14 cellular contexts compared by ENCODE assay signal in the genomic region with DNA sequence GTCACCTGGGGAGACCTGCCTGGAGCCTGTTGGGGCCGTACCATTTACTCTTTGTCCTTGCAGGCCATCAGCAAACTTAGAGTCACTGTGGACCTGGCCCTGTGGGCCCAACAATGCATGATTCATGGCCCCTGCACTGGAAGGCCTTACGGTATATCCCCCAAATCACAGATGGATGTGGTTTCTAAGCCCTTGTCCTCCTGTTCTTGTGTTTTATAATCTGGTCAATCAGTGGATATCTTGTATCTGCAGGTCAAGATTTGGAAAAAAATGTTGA. TPM values are rescaled to one million over a fixed set of nuclear protein-coding genes. Genes with fewer than 3 reads are reported as not detected.
DNase-seq lines count a peak whose midpoint lies in the region; ATAC-seq, FAIRE-seq and TF ChIP-seq lines count a peak whose summit lies in the region.
"Had no signal": no experiment of that assay in that cellular context is flagged by ENCODE, and none has a peak within 500 bp of the region (broad histone marks: within the 10 kb centered on the region; RNA-seq: fewer than 3 reads in every experiment).

No MANE protein-coding gene starts in this region.

- POLR2A ChIA-PET in K562 (lab: Yijun Ruan, JAX): interaction anchor here (0.5 kb wide), 1 partner anchor 66 kb away, joined by 3 read pairs; no protein-coding TSS in a partner anchor

- H3K4me3 ChIP-seq in K562: no peak overlapping the region
- no peak overlapping the region for H3K4me3 ChIP-seq in suprapubic skin
- H3K4me3 ChIP-seq: gastrocnemius medialis, GM23338 had no signal

- peaks cover 22% of the 10 kb centered on the region for H4K20me1 ChIP-seq in K562 (replicated peaks; ENCODE audit: control insufficient read depth, insufficient read depth, low read length)

- no peak overlapping the region for H2AFZ ChIP-seq in K562 (ENCODE audit: low read depth, low read length)
- H2AFZ ChIP-seq: GM23338 had no signal

- H3K9ac ChIP-seq in K562 (ENCODE audit: insufficient read depth in 1 of 2, low read depth in 2 of 2, low read length in 2 of 2): no peak overlapping the region

- H3K9me3 ChIP-seq in K562 (replicated peaks; ENCODE audit: control insufficient read depth, insufficient read depth, low read depth, low read length): 0 out of 2 replicates have a peak, but pooled peaks cover 3% of the 10 kb centered on the region
- H3K9me3 ChIP-seq in suprapubic skin: no peaks in the 10 kb centered on the region
- H3K9me3 ChIP-seq: gastrocnemius medialis had no signal

- DNase-seq in D341Med (ENCODE audit: low spot score) (peak; percentile 3), K562 (ENCODE audit: extremely low read depth in 1 of 4, low spot score in 3 of 4) (no peak), mesenteric fat pad (ENCODE audit: low spot score) (peak; percentile 49), suprapubic skin (ENCODE audit: low spot score in 2 of 2) (peak in 1 of 2 donors; percentile 43), AG20443 (ENCODE audit: low spot score) (no peak), DMS53 treated with DMSO at 0.1 percent for 48 hours (lab: John Stamatoyannopoulos, UW; ENCODE audit: unreplicated experiment) (no peak)
- no peak for DNase-seq in activated CD4-positive, alpha-beta T cell treated with anti-CD3 and anti-CD28 coated beads for 4 hours
- DNase-seq: IMR-90; naive thymus-derived CD8-positive, alpha-beta T cell; NCI-H187; SHP77 had no signal

- peaks cover 10% of the 10 kb centered on the region for H3K9me1 ChIP-seq in K562 (ENCODE audit: control insufficient read depth, insufficient read depth, low read length)

- H3K4me1 ChIP-seq in K562 (replicated peaks in 1 of 2; ENCODE audit: control insufficient read depth in 2 of 2, insufficient read depth in 2 of 2, low read length in 2 of 2) (peaks cover 46 to 50% of the 10 kb centered on the region in 2 experiments; a peak in 4 of 5 replicates), suprapubic skin (peaks cover 100% of the 10 kb centered on the region)

- H3K79me2 ChIP-seq in K562 (ENCODE audit: control insufficient read depth, insufficient read depth, low read length): peaks cover 95% of the 10 kb centered on the region

- TF ChIP-seq CTCF in K562 (IDR thresholded peaks at IDR 0.05 in 2 of 3, conservative IDR thresholded peaks at IDR 0.05 in 1 of 3; ENCODE audit: insufficient read depth in 2 of 3, low read depth in 1 of 3, low read length in 3 of 3) (no peak), suprapubic skin (IDR thresholded peaks at IDR 0.05) (no peak)

- H3K27ac ChIP-seq in K562 (ENCODE audit: extremely low read depth, low read depth, low read length) (no peak overlapping the region), suprapubic skin (peak overlapping the region; percentile 73)

- WGBS in K562 (ENCODE audit: insufficient coverage, low coverage, missing lambda C conversion rate): 72% methylated on average over 2 of the region's 2 CpGs
- WGBS in suprapubic skin: 84% methylated on average over 2 of the region's 2 CpGs

- H3K36me3 ChIP-seq in K562 (ENCODE audit: control insufficient read depth, insufficient read depth, low read length) (peaks cover 24% of the 10 kb centered on the region; the same call in 2 of the 3 replicates), suprapubic skin (no peaks in the 10 kb centered on the region)
- H3K36me3 ChIP-seq: gastrocnemius medialis had no signal

- TF ChIP-seq POLR2A in K562 (conservative IDR thresholded peaks at IDR 0.05) (no peak), suprapubic skin (IDR thresholded peaks at IDR 0.05) (no peak)

- in situ Hi-C loops in K562 (cut with MboI): no loop called here

- no peak overlapping the region for H3K4me2 ChIP-seq in K562 (ENCODE audit: insufficient read depth, low read length)
- H3K4me2 ChIP-seq: GM23338 had no signal

- no peak for TF ChIP-seq RAD21 in K562 (CRISPR knock-in tag; conservative IDR thresholded peaks at IDR 0.05 in 1 of 2, IDR thresholded peaks at IDR 0.05 in 1 of 2)

- CTCF ChIA-PET in K562 (lab: Yijun Ruan, JAX; ENCODE audit: low intra/inter-chr PET ratio): no interaction called here

- intact Hi-C loops in K562 (cut with micrococcal nuclease): no loop called here

- TF ChIP-seq EP300 in K562 (IDR thresholded peaks at IDR 0.05; ENCODE audit: low read length) (no peak), suprapubic skin (IDR thresholded peaks at IDR 0.05) (no peak)

- no peaks in the 10 kb centered on the region for H3K27me3 ChIP-seq in K562 (ENCODE audit: control insufficient read depth in 2 of 2, insufficient read depth in 2 of 2, low read length in 2 of 2)
- H3K27me3 ChIP-seq in suprapubic skin: no peaks in the 10 kb centered on the region
- H3K27me3 ChIP-seq: gastrocnemius medialis had no signal

- no TSS peak for BruUV-seq in K562 (replicated peaks; lab: Mats Ljungman, UMichigan)

- FAIRE-seq in K562 (lab: Jason Lieb, UNC): no peak
- FAIRE-seq: endothelial cell of umbilical vein had no signal

- no peak for ATAC-seq in K562
- ATAC-seq: gastrocnemius medialis; GM23338; naive thymus-derived CD8-positive, alpha-beta T cell had no signal

TF ChIP-seq in K562, 482 proteins besides CTCF, POLR2A, EP300 and RAD21:
- TF ChIP-seq, protein P1, sequence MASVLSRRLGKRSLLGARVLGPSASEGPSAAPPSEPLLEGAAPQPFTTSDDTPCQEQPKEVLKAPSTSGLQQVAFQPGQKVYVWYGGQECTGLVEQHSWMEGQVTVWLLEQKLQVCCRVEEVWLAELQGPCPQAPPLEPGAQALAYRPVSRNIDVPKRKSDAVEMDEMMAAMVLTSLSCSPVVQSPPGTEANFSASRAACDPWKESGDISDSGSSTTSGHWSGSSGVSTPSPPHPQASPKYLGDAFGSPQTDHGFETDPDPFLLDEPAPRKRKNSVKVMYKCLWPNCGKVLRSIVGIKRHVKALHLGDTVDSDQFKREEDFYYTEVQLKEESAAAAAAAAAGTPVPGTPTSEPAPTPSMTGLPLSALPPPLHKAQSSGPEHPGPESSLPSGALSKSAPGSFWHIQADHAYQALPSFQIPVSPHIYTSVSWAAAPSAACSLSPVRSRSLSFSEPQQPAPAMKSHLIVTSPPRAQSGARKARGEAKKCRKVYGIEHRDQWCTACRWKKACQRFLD (CRISPR knock-in tag; IDR thresholded peaks at IDR 0.05): no peak
- TF ChIP-seq SRSF7 (optimal IDR thresholded peaks at IDR 0.05; ENCODE audit: low read depth, low read length) (no peak), POLR2H (tag; IDR thresholded peaks at IDR 0.05; ENCODE audit: low read depth) (no peak), KDM1A (IDR thresholded peaks at IDR 0.05) (peak; percentile 48 to 49)

RNA-seq across cellular contexts. Expression of a gene that starts 6.2 kb away (rescaled TPM):
- 11.1 and 28.4 TPM in 2 replicates for total RNA-seq in K562 (2011; cell fraction: chromatin; rRNA removed; ENCODE audit: low replicate concordance)
- total RNA-seq in K562 (2011; cell fraction: nucleolus; rRNA removed): 25.8 and 29.7 TPM in 2 replicates
- total RNA-seq in K562 (2011; cell fraction: nucleoplasm; rRNA removed): 21.8 and 26.4 TPM in 2 replicates
- total RNA-seq in K562 (2014; rRNA removed) (8.4 and 14.1 TPM in 2 replicates), K562 (2014; rRNA removed; fragmentation: Illumina TruSeq; extraction: Trizol) (3.3 and 4.2 TPM in 2 replicates), K562 (2015; rRNA removed; fragmentation: Illumina TruSeq; extraction: Trizol) (6.6 and 6.8 TPM in 2 replicates), K562 (2021) (11.9 and 14.1 TPM in 2 replicates), mesenteric fat pad (185 TPM), suprapubic skin (100 to 1,000 TPM in 3 of 4 donors, 10 to 100 TPM in 1; 85.5 to 155 (median 128) TPM)
- polyA plus RNA-seq in K562 (2011; rRNA removed) (10.1 and 13.8 TPM in 2 replicates), K562 (2014; fragmentation: Illumina TruSeq; extraction: Trizol) (8.4 and 12.1 TPM in 2 replicates), K562 (2014; fragmentation: Nextera tagmentation; extraction: Ambion mirVana) (1 to 10 TPM in 1 of 2 experiments, under 1 TPM in 1; 0.60 to 1.0 TPM), K562 (2014; rRNA removed) (9.1 and 12.3 TPM in 2 replicates)
- 13.9 and 37.3 TPM in 2 replicates for polyA plus RNA-seq in K562 (2011; cell fraction: cytosol; rRNA removed)
- polyA plus RNA-seq in K562 (2011; cell fraction: nucleus; rRNA removed): 7.1 and 14.0 TPM in 2 replicates
- polyA plus RNA-seq in K562 (2012): 11.1 and 12.1 TPM in 2 replicates
- 7.3 and 10.2 TPM in 2 replicates for polyA minus RNA-seq in K562 (2011; rRNA and poly(A)+ RNA removed)
- 11.4 and 12.7 TPM in 2 replicates for polyA minus RNA-seq in K562 (2011; cell fraction: cytosol; rRNA and poly(A)+ RNA removed)
- polyA minus RNA-seq in K562 (2011; cell fraction: nucleus; rRNA and poly(A)+ RNA removed): 12.3 and 13.4 TPM in 2 replicates
- total RNA-seq: naive thymus-derived CD8-positive, alpha-beta T cell had no signal
- polyA plus RNA-seq: naive thymus-derived CD8-positive, alpha-beta T cell had no signal

Comparison
In these comparisons a context has a peak if more than half of its experiments do, and no peak if none do; other contexts are left out.
1. DNase-seq: peak in D341Med (single experiment) and mesenteric fat pad (single experiment); none in K562 (0 of 4), AG20443 (single experiment), activated CD4-positive, alpha-beta T cell treated with anti-CD3 and anti-CD28 coated beads for 4 hours (0 of 2) and DMS53 treated with DMSO at 0.1 percent for 48 hours (single experiment).